ENCODE assay signal across 2 cellular contexts in the genomic region with DNA sequence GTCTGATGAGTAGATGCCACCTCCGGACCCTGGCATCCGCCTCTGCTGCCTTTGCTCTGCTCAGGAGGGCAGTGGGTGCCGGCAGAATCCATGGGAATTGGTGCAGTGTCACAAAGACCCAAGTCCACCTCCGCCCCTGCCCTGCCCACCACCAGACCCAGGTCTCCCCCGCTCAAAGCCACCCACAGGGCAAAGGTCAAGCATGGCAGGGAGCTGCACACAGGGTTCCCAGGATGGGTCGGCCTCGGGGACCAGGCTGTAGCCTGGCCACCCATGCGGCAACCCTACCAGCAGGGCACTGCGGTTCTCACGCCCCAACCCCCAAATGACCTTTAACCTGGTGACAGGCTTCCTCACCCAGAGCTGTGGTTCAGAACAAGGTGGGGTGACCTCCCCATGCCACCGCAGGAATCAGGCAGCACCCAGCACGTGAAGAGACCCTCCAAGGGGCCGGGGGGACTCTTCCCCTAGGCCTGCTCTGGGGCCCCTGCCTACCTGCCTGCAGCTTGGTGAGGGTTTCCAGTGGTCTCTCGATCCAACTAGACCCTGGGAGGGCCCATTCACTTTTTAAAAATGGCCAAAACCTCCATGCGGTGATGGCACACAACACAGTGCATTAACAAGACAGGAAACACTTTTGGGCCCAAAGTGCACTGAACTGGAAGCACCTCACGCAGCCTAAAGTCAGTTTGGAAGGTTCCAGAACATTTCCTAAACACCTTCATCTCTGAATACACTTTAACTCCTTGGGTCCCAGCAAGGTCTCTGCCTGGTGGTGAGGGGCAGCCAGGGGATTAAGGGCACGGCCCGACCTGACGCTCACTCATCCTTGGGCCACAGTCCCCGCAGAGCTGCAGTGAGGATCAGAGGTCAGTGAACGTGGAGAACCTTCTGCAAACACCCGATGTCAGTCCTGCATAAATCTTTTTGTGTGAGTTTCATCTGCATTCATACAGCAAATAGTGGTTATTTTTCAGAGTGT.
TF ChIP-seq lines count a peak whose summit lies in the region.

No MANE protein-coding gene starts in this region.

TF ChIP-seq in A549, 52 proteins besides CTCF, POLR2A, EP300 and RAD21 (continued from another document):
- TF ChIP-seq, protein P1, sequence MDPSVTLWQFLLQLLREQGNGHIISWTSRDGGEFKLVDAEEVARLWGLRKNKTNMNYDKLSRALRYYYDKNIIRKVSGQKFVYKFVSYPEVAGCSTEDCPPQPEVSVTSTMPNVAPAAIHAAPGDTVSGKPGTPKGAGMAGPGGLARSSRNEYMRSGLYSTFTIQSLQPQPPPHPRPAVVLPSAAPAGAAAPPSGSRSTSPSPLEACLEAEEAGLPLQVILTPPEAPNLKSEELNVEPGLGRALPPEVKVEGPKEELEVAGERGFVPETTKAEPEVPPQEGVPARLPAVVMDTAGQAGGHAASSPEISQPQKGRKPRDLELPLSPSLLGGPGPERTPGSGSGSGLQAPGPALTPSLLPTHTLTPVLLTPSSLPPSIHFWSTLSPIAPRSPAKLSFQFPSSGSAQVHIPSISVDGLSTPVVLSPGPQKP (IDR thresholded peaks at IDR 0.05; ENCODE audit: low read depth, low read length): no peak

TF ChIP-seq in HEK293, 187 proteins besides CTCF, POLR2A, EP300 and RAD21 (continued from another document):
- TF ChIP-seq, protein P2, sequence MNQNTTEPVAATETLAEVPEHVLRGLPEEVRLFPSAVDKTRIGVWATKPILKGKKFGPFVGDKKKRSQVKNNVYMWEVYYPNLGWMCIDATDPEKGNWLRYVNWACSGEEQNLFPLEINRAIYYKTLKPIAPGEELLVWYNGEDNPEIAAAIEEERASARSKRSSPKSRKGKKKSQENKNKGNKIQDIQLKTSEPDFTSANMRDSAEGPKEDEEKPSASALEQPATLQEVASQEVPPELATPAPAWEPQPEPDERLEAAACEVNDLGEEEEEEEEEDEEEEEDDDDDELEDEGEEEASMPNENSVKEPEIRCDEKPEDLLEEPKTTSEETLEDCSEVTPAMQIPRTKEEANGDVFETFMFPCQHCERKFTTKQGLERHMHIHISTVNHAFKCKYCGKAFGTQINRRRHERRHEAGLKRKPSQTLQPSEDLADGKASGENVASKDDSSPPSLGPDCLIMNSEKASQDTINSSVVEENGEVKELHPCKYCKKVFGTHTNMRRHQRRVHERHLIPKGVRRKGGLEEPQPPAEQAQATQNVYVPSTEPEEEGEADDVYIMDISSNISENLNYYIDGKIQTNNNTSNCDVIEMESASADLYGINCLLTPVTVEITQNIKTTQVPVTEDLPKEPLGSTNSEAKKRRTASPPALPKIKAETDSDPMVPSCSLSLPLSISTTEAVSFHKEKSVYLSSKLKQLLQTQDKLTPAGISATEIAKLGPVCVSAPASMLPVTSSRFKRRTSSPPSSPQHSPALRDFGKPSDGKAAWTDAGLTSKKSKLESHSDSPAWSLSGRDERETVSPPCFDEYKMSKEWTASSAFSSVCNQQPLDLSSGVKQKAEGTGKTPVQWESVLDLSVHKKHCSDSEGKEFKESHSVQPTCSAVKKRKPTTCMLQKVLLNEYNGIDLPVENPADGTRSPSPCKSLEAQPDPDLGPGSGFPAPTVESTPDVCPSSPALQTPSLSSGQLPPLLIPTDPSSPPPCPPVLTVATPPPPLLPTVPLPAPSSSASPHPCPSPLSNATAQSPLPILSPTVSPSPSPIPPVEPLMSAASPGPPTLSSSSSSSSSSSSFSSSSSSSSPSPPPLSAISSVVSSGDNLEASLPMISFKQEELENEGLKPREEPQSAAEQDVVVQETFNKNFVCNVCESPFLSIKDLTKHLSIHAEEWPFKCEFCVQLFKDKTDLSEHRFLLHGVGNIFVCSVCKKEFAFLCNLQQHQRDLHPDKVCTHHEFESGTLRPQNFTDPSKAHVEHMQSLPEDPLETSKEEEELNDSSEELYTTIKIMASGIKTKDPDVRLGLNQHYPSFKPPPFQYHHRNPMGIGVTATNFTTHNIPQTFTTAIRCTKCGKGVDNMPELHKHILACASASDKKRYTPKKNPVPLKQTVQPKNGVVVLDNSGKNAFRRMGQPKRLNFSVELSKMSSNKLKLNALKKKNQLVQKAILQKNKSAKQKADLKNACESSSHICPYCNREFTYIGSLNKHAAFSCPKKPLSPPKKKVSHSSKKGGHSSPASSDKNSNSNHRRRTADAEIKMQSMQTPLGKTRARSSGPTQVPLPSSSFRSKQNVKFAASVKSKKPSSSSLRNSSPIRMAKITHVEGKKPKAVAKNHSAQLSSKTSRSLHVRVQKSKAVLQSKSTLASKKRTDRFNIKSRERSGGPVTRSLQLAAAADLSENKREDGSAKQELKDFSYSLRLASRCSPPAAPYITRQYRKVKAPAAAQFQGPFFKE (tag by site-specific recombination; IDR thresholded peaks at IDR 0.05; ENCODE audit: borderline replicate concordance): no peak
